ENCODE assay signal across 17 cellular contexts in genomic region chr20:53819973-53820451, GRCh38.
"Had no signal": no experiment of that assay in that cellular context is flagged by ENCODE, and none has a peak within 500 bp of the region (broad histone marks: within the 10 kb centered on the region; RNA-seq: fewer than 3 reads in every experiment).

No MANE protein-coding gene starts in this region.

- H3K4me1 ChIP-seq: ascending aorta, tibial nerve had no signal

- H3K27ac Mint-ChIP-seq: activated naive CD4-positive, alpha-beta T cell treated with anti-CD3 and anti-CD28 coated beads, Interleukin-2, amount 10 ng/mL, durations not matched to agents 7 days and 5 days; activated T-helper 2 cell treated with anti-CD3 and anti-CD28 coated beads, Interferon-gamma antibody, Interleukin-2, Interleukin-4, amounts not matched to agents 10 μg/mL and 5 μg/mL and 100 μg/mL, durations not matched to agents 14 hours and 24 hours and 36 hours; natural killer cell; stimulated activated memory B cell treated with anti-CD40 and anti-IgM and Interleukin-4, amounts not matched to agents 10 μg/mL and 1 μg/mL and 100 μg/mL, for 72 hours had no signal

- H3K27ac ChIP-seq: ascending aorta, hepatocyte, tibial nerve had no signal

- H3K27me3 ChIP-seq: ascending aorta, hepatocyte, tibial nerve had no signal

- H3K27me3 Mint-ChIP-seq: activated naive CD4-positive, alpha-beta T cell treated with anti-CD3 and anti-CD28 coated beads, Interleukin-2, amount 10 ng/mL, durations not matched to agents 7 days and 5 days; effector memory CD8-positive, alpha-beta T cell; stimulated activated memory B cell treated with anti-CD40 and anti-IgM and Interleukin-4, amounts not matched to agents 10 μg/mL and 1 μg/mL and 100 μg/mL, for 72 hours had no signal

- H3K9me3 Mint-ChIP-seq: effector memory CD8-positive, alpha-beta T cell; stimulated activated memory B cell treated with anti-CD40 and anti-IgM and Interleukin-4, amounts not matched to agents 10 μg/mL and 1 μg/mL and 100 μg/mL, for 72 hours had no signal

- ATAC-seq: effector memory CD8-positive, alpha-beta T cell; left ventricle myocardium superior; natural killer cell; stimulated activated memory B cell treated with anti-CD40 and anti-IgM and Interleukin-4, amounts not matched to agents 10 μg/mL and 1 μg/mL and 100 μg/mL, for 72 hours had no signal

- H3K4me3 Mint-ChIP-seq: activated naive CD4-positive, alpha-beta T cell treated with anti-CD3 and anti-CD28 coated beads, Interleukin-2, amount 10 ng/mL, durations not matched to agents 7 days and 5 days; effector memory CD8-positive, alpha-beta T cell; natural killer cell; stimulated activated memory B cell treated with anti-CD40 and anti-IgM and Interleukin-4, amounts not matched to agents 10 μg/mL and 1 μg/mL and 100 μg/mL, for 72 hours had no signal

- H3K4me3 ChIP-seq: ascending aorta, hepatocyte, tibial nerve had no signal

- H3K36me3 ChIP-seq: ascending aorta, tibial nerve had no signal

- H2AFZ ChIP-seq: hepatocyte had no signal

- H3K4me2 ChIP-seq: hepatocyte had no signal

- H3K36me3 Mint-ChIP-seq: stimulated activated memory B cell treated with anti-CD40 and anti-IgM and Interleukin-4, amounts not matched to agents 10 μg/mL and 1 μg/mL and 100 μg/mL, for 72 hours had no signal

- H3K79me2 ChIP-seq: hepatocyte had no signal

- DNase-seq: activated CD4-positive, alpha-beta T cell treated with anti-CD3 and anti-CD28 coated beads, Interleukin-2, amount 50 U/mL, for 1 hour; activated naive CD4-positive, alpha-beta T cell treated with anti-CD3 and anti-CD28 coated beads, Interleukin-2, amount 10 ng/mL, durations not matched to agents 7 days and 5 days; activated T-cell treated with anti-CD3 and anti-CD28 coated beads, Interleukin-2, amount 50 U/mL, for 1 hour; dermis blood vessel endothelial cell; effector memory CD8-positive, alpha-beta T cell; erythroblast; left ventricle myocardium superior; mesendoderm; natural killer cell; posterior cingulate gyrus; stimulated activated CD4-positive, alpha-beta T cell treated with anti-CD3 and anti-CD28 coated beads, Interleukin-2, amount 100 ng/mL, for 48 hours; T-helper 9 cell had no signal
